4 cellular contexts compared by ENCODE assay signal in the genomic region with DNA sequence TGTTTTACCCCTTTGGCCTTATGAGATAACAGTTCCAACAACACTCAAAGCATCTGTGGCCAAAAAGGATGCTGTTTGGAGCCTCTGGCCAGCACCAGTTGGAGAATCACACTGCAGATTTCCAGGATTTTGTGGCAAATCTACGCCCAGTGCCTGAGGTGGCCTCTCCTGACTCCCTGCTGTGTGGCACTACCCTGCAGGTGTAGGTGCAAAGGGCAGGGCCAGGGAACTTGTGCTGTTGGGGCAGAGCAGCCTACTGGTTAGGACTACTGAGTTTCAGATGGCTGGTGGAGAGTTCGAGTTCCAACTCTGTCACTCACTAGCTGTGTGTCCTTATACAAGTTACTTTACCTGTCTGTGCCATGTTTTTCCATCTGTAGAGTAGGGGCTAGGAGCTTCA.
"Had no signal": no experiment of that assay in that cellular context is flagged by ENCODE, and none has a peak within 500 bp of the region (broad histone marks: within the 10 kb centered on the region; RNA-seq: fewer than 3 reads in every experiment).

No MANE protein-coding gene starts in this region.

- H3K4me2 ChIP-seq: GM23338 had no signal

- H3K4me3 Mint-ChIP-seq: GM23338 had no signal

- H3K4me3 ChIP-seq: GM23338 had no signal

- H2AFZ ChIP-seq: GM23338 had no signal

- H3K27ac Mint-ChIP-seq: GM23338 had no signal

- H3K4me1 Mint-ChIP-seq: GM23338 had no signal

- DNase-seq: H7, HCEC 1CT, IMR-90 had no signal
